ENCODE assay signal across 20 cellular contexts in genomic region chr19:38404858-38405257, GRCh38. TPM values are rescaled to one million over a fixed set of nuclear protein-coding genes. Genes with fewer than 3 reads are reported as not detected.
DNase-seq lines count a peak whose midpoint lies in the region; ATAC-seq and TF ChIP-seq lines count a peak whose summit lies in the region.
"Had no signal": no experiment of that assay in that cellular context is flagged by ENCODE, and none has a peak within 500 bp of the region (broad histone marks: within the 10 kb centered on the region; RNA-seq: fewer than 3 reads in every experiment).

No MANE protein-coding gene starts in this region.

- no peak for TF ChIP-seq CTCF in HEK293 (tag by site-specific recombination; IDR thresholded peaks at IDR 0.05)
- no peak for TF ChIP-seq CTCF in osteoblast (IDR thresholded peaks at IDR 0.05; ENCODE audit: extremely low read depth, low read depth, low read length)

- H3K27ac ChIP-seq in HEK293 (ENCODE audit: extremely low read depth, low read depth, low read length): no peak overlapping the region
- H3K27ac ChIP-seq in effector memory CD4-positive, alpha-beta T cell (ENCODE audit: insufficient read depth, low read length, poor library complexity, severe bottlenecking): peak overlapping the region; percentile 25
- H3K27ac ChIP-seq in osteoblast (ENCODE audit: low read depth, low read length): no peak overlapping the region
- H3K27ac ChIP-seq: body of pancreas, ovary, sigmoid colon had no signal

- no peak overlapping the region for H3K4me3 ChIP-seq in HEK293 (ENCODE audit: low read depth, low read length)
- H3K4me3 ChIP-seq in effector memory CD4-positive, alpha-beta T cell (ENCODE audit: insufficient read depth, low read depth, low read length, poor library complexity, severe bottlenecking): no peak overlapping the region
- no peak overlapping the region for H3K4me3 ChIP-seq in osteoblast (ENCODE audit: insufficient read depth, low read length)
- H3K4me3 ChIP-seq: body of pancreas, colonic mucosa, ovary had no signal

- POLR2A ChIA-PET in HEK293 (lab: Yijun Ruan, JAX): interaction anchor here (0.9 to 5.6 kb wide), 3 partner anchors 17 to 31 kb away, joined by 3 to 68 read pairs (median 3); partner anchors contain the start of genes GGN, PSMD8 and SPRED3

- no peak overlapping the region for H3K4me2 ChIP-seq in osteoblast (ENCODE audit: insufficient read depth, low read length)

- H4K20me1 ChIP-seq in osteoblast (ENCODE audit: insufficient read depth, low read length): no peaks in the 10 kb centered on the region

- H3K4me1 ChIP-seq in HEK293 (ENCODE audit: control insufficient read depth, insufficient read depth, low read length) (peaks cover 10% of the 10 kb centered on the region), osteoblast (ENCODE audit: insufficient read depth, low read length) (peaks cover 4% of the 10 kb centered on the region)
- H3K4me1 ChIP-seq in effector memory CD4-positive, alpha-beta T cell (ENCODE audit: control insufficient read depth, insufficient read depth, low read length, poor library complexity, severe bottlenecking): peaks cover 4% of the 10 kb centered on the region

- no peaks in the 10 kb centered on the region for H3K27me3 ChIP-seq in effector memory CD4-positive, alpha-beta T cell (replicated peaks; ENCODE audit: control insufficient read depth, insufficient read depth, low read length, poor library complexity, severe bottlenecking)
- no peaks in the 10 kb centered on the region for H3K27me3 ChIP-seq in osteoblast (ENCODE audit: insufficient read depth, low read length)
- H3K27me3 ChIP-seq: body of pancreas, colonic mucosa, ovary had no signal

- no peaks in the 10 kb centered on the region for H3K27me3 Mint-ChIP-seq in activated T-cell treated with anti-CD3 and anti-CD28 coated beads, Interleukin-2, amount 50 U/mL, for 4 hours (ENCODE audit: low read depth)
- H3K27me3 Mint-ChIP-seq: activated naive CD8-positive, alpha-beta T cell treated with anti-CD3 and anti-CD28 coated beads for 36 hours had no signal

- no peak overlapping the region for H2AFZ ChIP-seq in osteoblast (ENCODE audit: low read length)

- H3K9me3 Mint-ChIP-seq in activated T-cell treated with anti-CD3 and anti-CD28 coated beads, Interleukin-2, amount 50 U/mL, for 4 hours: no peaks in the 10 kb centered on the region
- H3K9me3 Mint-ChIP-seq: activated naive CD8-positive, alpha-beta T cell treated with anti-CD3 and anti-CD28 coated beads for 36 hours; H9 had no signal

- peak overlapping the region; percentile 86 for H3K4me3 Mint-ChIP-seq in activated T-cell treated with anti-CD3 and anti-CD28 coated beads, Interleukin-2, amount 50 U/mL, for 4 hours

- H3K9me3 ChIP-seq in HEK293 (ENCODE audit: control insufficient read depth, insufficient read depth, low read depth, low read length): no peaks in the 10 kb centered on the region
- H3K9me3 ChIP-seq in effector memory CD4-positive, alpha-beta T cell (ENCODE audit: control insufficient read depth, low read length): no peaks in the 10 kb centered on the region
- H3K9me3 ChIP-seq in osteoblast (ENCODE audit: low read depth, low read length): no peaks in the 10 kb centered on the region
- H3K9me3 ChIP-seq: body of pancreas, colonic mucosa, ovary, sigmoid colon had no signal

- H3K79me2 ChIP-seq in osteoblast (ENCODE audit: insufficient read depth, low read length): no peaks in the 10 kb centered on the region

- H3K4me1 Mint-ChIP-seq in activated T-cell treated with anti-CD3 and anti-CD28 coated beads, Interleukin-2, amount 50 U/mL, for 4 hours (ENCODE audit: low read depth): peaks cover 10% of the 10 kb centered on the region

- ATAC-seq in activated T-cell treated with anti-CD3 and anti-CD28 coated beads, Interleukin-2, amount 50 U/mL, for 4 hours: no peak
- ATAC-seq in GM21717 (IDR thresholded peaks at IDR 0.05; ENCODE audit: unreplicated experiment) (no peak), left colon (no peak), HG02759 (IDR thresholded peaks at IDR 0.05; ENCODE audit: unreplicated experiment) (no peak)
- ATAC-seq: body of pancreas, left cardiac atrium had no signal

- intact Hi-C loops in left colon (cut with DNase I, micrococcal nuclease): loop anchor here in 1 of 2 donors (5.0 kb wide), 1 partner anchor 227 kb away; no protein-coding TSS in a partner anchor

- CTCF ChIA-PET in HEK293 (lab: Yijun Ruan, JAX): interaction anchor here (0.5 to 4.8 kb wide), 16 partner anchors 8 to 808 kb away, joined by 3 to 77 read pairs (median 6); partner anchors contain the start of genes GGN and SPRED3

- H3K36me3 ChIP-seq in HEK293 (ENCODE audit: control insufficient read depth in 2 of 2, insufficient read depth in 1 of 2, low read length in 2 of 2): peaks cover 14 to 29% of the 10 kb centered on the region in 2 experiments; a peak in 2 of 3 replicates
- H3K36me3 ChIP-seq in effector memory CD4-positive, alpha-beta T cell (ENCODE audit: control insufficient read depth, insufficient read depth, low read length): no peaks in the 10 kb centered on the region
- H3K36me3 ChIP-seq in osteoblast (ENCODE audit: insufficient read depth, low read length): peaks cover 14% of the 10 kb centered on the region
- H3K36me3 ChIP-seq: colonic mucosa, ovary had no signal

- peaks cover 4% of the 10 kb centered on the region for H3K36me3 Mint-ChIP-seq in activated T-cell treated with anti-CD3 and anti-CD28 coated beads, Interleukin-2, amount 50 U/mL, for 4 hours (ENCODE audit: insufficient read depth)

- DNase-seq in activated T-cell treated with anti-CD3 and anti-CD28 coated beads, Interleukin-2, amount 50 U/mL, for 4 hours: no peak
- no peak for DNase-seq in activated T-cell treated with anti-CD3 and anti-CD28 coated beads, Interleukin-2, amount 50 U/mL, for 48 hours
- DNase-seq in effector memory CD4-positive, alpha-beta T cell: no peak
- peak; percentile 36 for DNase-seq in osteoblast (ENCODE audit: insufficient read length, low spot score, missing footprints)
- DNase-seq in left colon: no peak
- DNase-seq: activated naive CD8-positive, alpha-beta T cell treated with anti-CD3 and anti-CD28 coated beads for 36 hours; body of pancreas; colonic mucosa; foreskin melanocyte; H9; left cardiac atrium; midbrain; MV-4-11; NCI-H2029 treated with DMSO at 0.1 percent for 48 hours; ovary; sigmoid colon had no signal

TF ChIP-seq in HEK293, 187 proteins besides CTCF, POLR2A, EP300 and RAD21:
- TF ChIP-seq PRDM10 (tag by site-specific recombination; IDR thresholded peaks at IDR 0.05): peak; percentile 53; the same call in 1 of the 2 replicates
- no peak for TF ChIP-seq ZNF692 (tag by site-specific recombination; IDR thresholded peaks at IDR 0.05)

RNA-seq across cellular contexts. Expression of gene FAM98C, which starts 2.0 kb away (rescaled TPM):
- total RNA-seq in activated T-cell treated with anti-CD3 and anti-CD28 coated beads, Interleukin-2, amount 50 U/mL, for 4 hours: 10 to 100 TPM; 22.7 to 27.5 (median 24.5) TPM
- total RNA-seq in osteoblast (12.1 and 14.1 TPM in 2 replicates), left colon (10 to 100 TPM; 33.2 to 37.4 TPM)

RNA-seq across cellular contexts. Expression of gene SPRED3, which starts 16.4 kb away (rescaled TPM):
- total RNA-seq in activated T-cell treated with anti-CD3 and anti-CD28 coated beads, Interleukin-2, amount 50 U/mL, for 4 hours: under 1 TPM; 0.46 to 0.74 (median 0.57) TPM
- total RNA-seq in osteoblast (1.8 and 2.2 TPM in 2 replicates), left colon (1 to 10 TPM in 1 of 2 donors, under 1 TPM in 1; 0.28 to 1.6 TPM)

RNA-seq across cellular contexts. Expression of gene GGN, which starts 17.0 kb away (rescaled TPM):
- total RNA-seq in activated T-cell treated with anti-CD3 and anti-CD28 coated beads, Interleukin-2, amount 50 U/mL, for 4 hours: under 1 TPM in 2 of 3 donors, not detected in 1; 0.11 TPM
- total RNA-seq in osteoblast (0.29 and 0.36 TPM in 2 replicates), left colon (under 1 TPM in 1 of 2 donors, not detected in 1; 0.37 TPM)
- total RNA-seq: sigmoid colon had no signal

RNA-seq across cellular contexts. Expression of gene RASGRP4, which starts 21.2 kb away (rescaled TPM):
- 1 to 10 TPM in 2 of 3 donors, under 1 TPM in 1; 0.66 to 1.4 (median 1.2) TPM for total RNA-seq in activated T-cell treated with anti-CD3 and anti-CD28 coated beads, Interleukin-2, amount 50 U/mL, for 4 hours
- not detected in 2 replicates for total RNA-seq in osteoblast
- total RNA-seq in left colon: 1 to 10 TPM in 1 of 2 donors, under 1 TPM in 1; 0.49 to 1.8 TPM
- total RNA-seq: NCI-H460 had no signal

RNA-seq across cellular contexts. Expression of gene RYR1, which starts 28.6 kb away (rescaled TPM):
- 1 to 10 TPM; 2.3 to 3.9 (median 3.2) TPM for total RNA-seq in activated T-cell treated with anti-CD3 and anti-CD28 coated beads, Interleukin-2, amount 50 U/mL, for 4 hours
- total RNA-seq in osteoblast (under 0.01 TPM in 2 replicates), left colon (1 to 10 TPM in 1 of 2 donors, under 1 TPM in 1; 0.76 to 1.7 TPM)
